ENCODE assay signal across 9 cellular contexts in genomic region chrX:153884136-153885076, GRCh38. TPM values are rescaled to one million over a fixed set of nuclear protein-coding genes. Genes with fewer than 3 reads are reported as not detected.
DNase-seq lines count a peak whose midpoint lies in the region; ATAC-seq, FAIRE-seq and TF ChIP-seq lines count a peak whose summit lies in the region.
"Had no signal": no experiment of that assay in that cellular context is flagged by ENCODE, and none has a peak within 500 bp of the region (broad histone marks: within the 10 kb centered on the region; RNA-seq: fewer than 3 reads in every experiment).

No MANE protein-coding gene starts in this region.

- no peak for FAIRE-seq in frontal cortex (lab: Jason Lieb, UNC)

- H3K27me3 Mint-ChIP-seq in HFFc6 (ENCODE audit: insufficient read depth) (peaks cover 15% of the 10 kb centered on the region), T-cell (peaks cover 23 to 28% of the 10 kb centered on the region in 2 donors)

- H3K9me3 Mint-ChIP-seq in HFFc6 = no peaks in the 10 kb centered on the region
- H3K9me3 Mint-ChIP-seq in T-cell = no peaks in the 10 kb centered on the region

- CTCF ChIA-PET in T-cell (lab: Charles Lee) = no interaction called here

- H3K27ac Mint-ChIP-seq in HFFc6 (no peak overlapping the region), T-cell (no peak overlapping the region)

- DNase-seq in D341Med (ENCODE audit: low spot score) (peak; percentile 56), HFFc6 (no peak), T-cell (no peak), left kidney (ENCODE audit: low read depth, low spot score) (peak; percentile 36), dedifferentiated amniotic fluid mesenchymal stem cell (ENCODE audit: extremely low spot score) (no peak), frontal cortex (ENCODE audit: low spot score in 2 of 2) (no peak), HCEC 1CT (no peak)
- DNase-seq in effector CD4-positive, alpha-beta T cell = no peak
- DNase-seq: colonic mucosa had no signal

- no peak for TF ChIP-seq CTCF in HFFc6 (IDR thresholded peaks at IDR 0.05)

- H3K36me3 Mint-ChIP-seq in HFFc6 (ENCODE audit: low read depth) (no peaks in the 10 kb centered on the region), T-cell (no peaks in the 10 kb centered on the region)

- H3K4me1 Mint-ChIP-seq in HFFc6 (ENCODE audit: low read depth) (peaks cover 14% of the 10 kb centered on the region), T-cell (peaks cover under 1 to 14% (median 3%) of the 10 kb centered on the region in 3 donors)

- POLR2A ChIA-PET in T-cell (lab: Charles Lee) = no interaction called here

- no peak for ATAC-seq in T-cell (replicated peaks in 1 of 4)

- H3K4me3 Mint-ChIP-seq in HFFc6 (peak overlapping the region; percentile 60), T-cell (peak overlapping the region in 2 of 3 donors; percentile 53 to 54)

RNA-seq across cellular contexts. Expression of gene L1CAM, which starts 1.6 kb away (rescaled TPM):
- total RNA-seq in HFFc6 (2021; fragmentation: NEBNext Ultra II Directional; extraction: Animal tissue kit (Norgen Biotek cat#: 25700)) = 10 to 100 TPM; 13.1 to 89.2 (median 14.4) TPM
- total RNA-seq in T-cell (1 to 10 TPM; 1.4 to 6.0 (median 4.0) TPM), frontal cortex (101 TPM)

RNA-seq across cellular contexts. Expression of gene AVPR2, which starts 20.1 kb away (rescaled TPM):
- not detected for total RNA-seq in HFFc6 (2021; fragmentation: NEBNext Ultra II Directional; extraction: Animal tissue kit (Norgen Biotek cat#: 25700))
- total RNA-seq in T-cell (not detected), frontal cortex (not detected)

RNA-seq across cellular contexts. Expression of gene ARHGAP4, which starts 41.7 kb away (rescaled TPM):
- under 1 TPM; 0.18 to 0.63 (median 0.48) TPM for total RNA-seq in HFFc6 (2021; fragmentation: NEBNext Ultra II Directional; extraction: Animal tissue kit (Norgen Biotek cat#: 25700))
- total RNA-seq in T-cell = 100 to 1,000 TPM; 420 to 485 (median 468) TPM
- 5.7 TPM for total RNA-seq in frontal cortex

RNA-seq across cellular contexts. Expression of gene NAA10, which starts 50.4 kb away (rescaled TPM):
- 100 to 1,000 TPM; 130 to 160 (median 146) TPM for total RNA-seq in HFFc6 (2021; fragmentation: NEBNext Ultra II Directional; extraction: Animal tissue kit (Norgen Biotek cat#: 25700))
- 10 to 100 TPM; 53.3 to 98.2 (median 80.0) TPM for total RNA-seq in T-cell
- 21.6 TPM for total RNA-seq in frontal cortex

RNA-seq across cellular contexts. Expression of gene PDZD4, which starts 54.1 kb away (rescaled TPM):
- total RNA-seq in HFFc6 (2021; fragmentation: NEBNext Ultra II Directional; extraction: Animal tissue kit (Norgen Biotek cat#: 25700)) = not detected
- total RNA-seq in T-cell (10 to 100 TPM in 2 of 5 donors, 1 to 10 TPM in 3; 3.7 to 51.3 (median 9.0) TPM), frontal cortex (165 TPM)

Comparison
In these comparisons a context has a peak if more than half of its experiments do, and no peak if none do; other contexts are left out.
1. DNase-seq: peak in D341Med (single experiment) and left kidney (single experiment); none in HFFc6 (single experiment), T-cell (0 of 34), dedifferentiated amniotic fluid mesenchymal stem cell (single experiment), frontal cortex (0 of 2), effector CD4-positive, alpha-beta T cell (single experiment) and HCEC 1CT (single experiment).
2. RNA of gene ARHGAP4, which starts 41.7 kb away (total RNA-seq): 420 to 485 TPM in T-cell; 5.7 TPM in frontal cortex (single experiment) and 0.18 to 0.63 TPM in HFFc6; every median in the first group is over 10 times any median in the second.